ENCODE assay signal across 10 cellular contexts in genomic region chr4:86940176-86940575, GRCh38. TPM values are rescaled to one million over a fixed set of nuclear protein-coding genes. Genes with fewer than 3 reads are reported as not detected.
A peak's percentile ranks its signal among the peaks of the same experiment; 100 is the strongest.
DNase-seq lines count a peak whose midpoint lies in the region; ATAC-seq and TF ChIP-seq lines count a peak whose summit lies in the region.
"Had no signal": no experiment of that assay in that cellular context is flagged by ENCODE, and none has a peak within 500 bp of the region (broad histone marks: within the 10 kb centered on the region; RNA-seq: fewer than 3 reads in every experiment).

No MANE protein-coding gene starts in this region.

- H3K36me3 ChIP-seq in body of pancreas (replicated peaks in 1 of 2; ENCODE audit: insufficient read depth in 1 of 2, low read depth in 2 of 2) (no peaks in the 10 kb centered on the region), suprapubic skin (no peaks in the 10 kb centered on the region)

- POLR2A ChIA-PET in activated CD4-positive, alpha-beta T cell treated with anti-CD3 and anti-CD28 coated beads for 36 hours (lab: Charles Lee), result interaction anchor here (2.0 kb wide), 1 partner anchor 67 kb away, joined by 10 read pairs; no protein-coding TSS in a partner anchor

- TF ChIP-seq EP300 in suprapubic skin (IDR thresholded peaks at IDR 0.05), result no peak

- H3K9me3 Mint-ChIP-seq in activated CD4-positive, alpha-beta T cell treated with anti-CD3 and anti-CD28 coated beads for 36 hours (ENCODE audit: low read depth), result no peaks in the 10 kb centered on the region
- H3K9me3 Mint-ChIP-seq: activated naive CD8-positive, alpha-beta T cell treated with anti-CD3 and anti-CD28 coated beads, Interleukin-2, amount 10 ng/mL, durations not matched to agents 7 days and 5 days had no signal

- H3K4me1 Mint-ChIP-seq in activated CD4-positive, alpha-beta T cell treated with anti-CD3 and anti-CD28 coated beads for 36 hours, result peaks cover 65% of the 10 kb centered on the region

- H3K27ac ChIP-seq in body of pancreas (peak overlapping the region; percentile 53 to 99 (median 74)), suprapubic skin (peak overlapping the region; percentile 79)

- no peak for DNase-seq in activated CD4-positive, alpha-beta T cell treated with anti-CD3 and anti-CD28 coated beads for 36 hours
- no peak for DNase-seq in activated CD4-positive, alpha-beta T cell treated with anti-CD3 and anti-CD28 coated beads for 4 hours
- DNase-seq in body of pancreas (peak in 1 of 4 donors; percentile 12), suprapubic skin (ENCODE audit: low spot score in 2 of 2) (no peak), cortex of kidney (lab: John Stamatoyannopoulos, UW) (no peak), SK-N-DZ (ENCODE audit: low spot score) (no peak), putamen (ENCODE audit: low spot score) (no peak)
- DNase-seq: activated naive CD8-positive, alpha-beta T cell treated with anti-CD3 and anti-CD28 coated beads, Interleukin-2, amount 10 ng/mL, durations not matched to agents 7 days and 5 days had no signal

- H3K27ac Mint-ChIP-seq in activated CD4-positive, alpha-beta T cell treated with anti-CD3 and anti-CD28 coated beads for 36 hours, result peak overlapping the region; percentile 78

- ATAC-seq in activated CD4-positive, alpha-beta T cell treated with anti-CD3 and anti-CD28 coated beads for 36 hours, result no peak
- ATAC-seq in HG03045 (IDR thresholded peaks at IDR 0.05; ENCODE audit: unreplicated experiment) (peak; percentile 4), body of pancreas (no peak)

- no peak for TF ChIP-seq POLR2A in body of pancreas (IDR thresholded peaks at IDR 0.05)
- TF ChIP-seq POLR2A in suprapubic skin (IDR thresholded peaks at IDR 0.05), result no peak

- H3K4me3 ChIP-seq in body of pancreas (no peak overlapping the region), suprapubic skin (peak overlapping the region; percentile 6)

- H3K4me1 ChIP-seq in body of pancreas (peaks cover 84% of the 10 kb centered on the region), suprapubic skin (peaks cover 65% of the 10 kb centered on the region)

- intact Hi-C loops in activated CD4-positive, alpha-beta T cell treated with anti-CD3 and anti-CD28 coated beads for 36 hours (cut with DNase I, micrococcal nuclease), result no loop called here
- intact Hi-C loops in body of pancreas (cut with DNase I), result loop anchor here (10.0 kb wide), 1 partner anchor 55 kb away; no protein-coding TSS in a partner anchor

- TF ChIP-seq CTCF in body of pancreas (IDR thresholded peaks at IDR 0.05) (no peak), suprapubic skin (IDR thresholded peaks at IDR 0.05) (no peak)

- peak overlapping the region; percentile 53 for H3K4me3 Mint-ChIP-seq in activated CD4-positive, alpha-beta T cell treated with anti-CD3 and anti-CD28 coated beads for 36 hours

- H3K27me3 ChIP-seq in body of pancreas (no peaks in the 10 kb centered on the region), suprapubic skin (no peaks in the 10 kb centered on the region)

- no peaks in the 10 kb centered on the region for H3K27me3 Mint-ChIP-seq in activated CD4-positive, alpha-beta T cell treated with anti-CD3 and anti-CD28 coated beads for 36 hours
- H3K27me3 Mint-ChIP-seq: activated naive CD8-positive, alpha-beta T cell treated with anti-CD3 and anti-CD28 coated beads, Interleukin-2, amount 10 ng/mL, durations not matched to agents 7 days and 5 days had no signal

- 43 to 59% methylated on average over 3 of the region's 3 CpGs for WGBS in body of pancreas, 2 donors
- WGBS in suprapubic skin, result 48% methylated on average over 3 of the region's 3 CpGs

- CTCF ChIA-PET in activated CD4-positive, alpha-beta T cell treated with anti-CD3 and anti-CD28 coated beads for 36 hours (lab: Charles Lee), result interaction anchor here (0.8 to 3.7 kb wide), 7 partner anchors 13 to 1670 kb away, joined by 3 to 16 read pairs (median 4); no protein-coding TSS in a partner anchor

- H3K9me3 ChIP-seq in body of pancreas (no peaks in the 10 kb centered on the region), suprapubic skin (no peaks in the 10 kb centered on the region)

- H3K36me3 Mint-ChIP-seq in activated CD4-positive, alpha-beta T cell treated with anti-CD3 and anti-CD28 coated beads for 36 hours (ENCODE audit: low read depth), result peaks cover 2% of the 10 kb centered on the region

RNA-seq across cellular contexts. Expression of gene AFF1, which starts 5.4 kb away (rescaled TPM):
- total RNA-seq in activated CD4-positive, alpha-beta T cell treated with anti-CD3 and anti-CD28 coated beads for 36 hours, result 10 to 100 TPM; 47.3 to 57.8 TPM
- total RNA-seq in body of pancreas (10 to 100 TPM; 42.8 to 57.0 TPM), suprapubic skin (100 to 1,000 TPM in 2 of 4 donors, 10 to 100 TPM in 2; 67.2 to 175 (median 103) TPM)
- polyA plus RNA-seq in SK-N-DZ (2014; cell fraction: cytosol; rRNA removed), result 4.8 and 5.3 TPM in 2 replicates
- polyA plus RNA-seq in SK-N-DZ (2014; cell fraction: nucleus; rRNA removed), result 6.0 and 7.0 TPM in 2 replicates

RNA-seq across cellular contexts. Expression of gene C4orf36, which starts 48.0 kb away (rescaled TPM):
- not detected for total RNA-seq in activated CD4-positive, alpha-beta T cell treated with anti-CD3 and anti-CD28 coated beads for 36 hours
- total RNA-seq in body of pancreas, result 1 to 10 TPM; 1.3 to 3.6 TPM
- 1 to 10 TPM in 2 of 4 donors, under 1 TPM in 1, not detected in 1; 0.83 to 2.4 (median 1.4) TPM for total RNA-seq in suprapubic skin
- polyA plus RNA-seq in SK-N-DZ (2014; cell fraction: cytosol; rRNA removed), result 0.19 and 1.4 TPM in 2 replicates
- polyA plus RNA-seq in SK-N-DZ (2014; cell fraction: nucleus; rRNA removed), result 0.52 TPM in 1 of 2 replicates, not detected in the other
- total RNA-seq: myocyte had no signal
